Comparison of ENCODE assay signal across 26 cellular contexts in genomic region chr21:41745971-41746743, GRCh38. TPM values are rescaled to one million over a fixed set of nuclear protein-coding genes. Genes with fewer than 3 reads are reported as not detected.
DNase-seq lines count a peak whose midpoint lies in the region; ATAC-seq and TF ChIP-seq lines count a peak whose summit lies in the region.
"Had no signal": no experiment of that assay in that cellular context is flagged by ENCODE, and none has a peak within 500 bp of the region (broad histone marks: within the 10 kb centered on the region; RNA-seq: fewer than 3 reads in every experiment).

No MANE protein-coding gene starts in this region.

- no peak overlapping the region for H3K27ac ChIP-seq in WERI-Rb-1
- H3K27ac ChIP-seq: A549, GM23248 had no signal

- no peaks in the 10 kb centered on the region for H3K9me2 ChIP-seq in Loucy (replicated peaks; ENCODE audit: low read depth, low read length)
- H3K9me2 ChIP-seq: SK-N-SH had no signal

- no peak overlapping the region for H3K4me2 ChIP-seq in Loucy (ENCODE audit: low read depth, low read length, poor library complexity, severe bottlenecking)
- H3K4me2 ChIP-seq: A549, SK-N-SH had no signal

- TF ChIP-seq CTCF in Loucy (conservative IDR thresholded peaks at IDR 0.05; ENCODE audit: low read length) = 0 out of 2 replicates have a peak, but pooled peaks have one; percentile 16
- peak; percentile 37 for TF ChIP-seq CTCF in WERI-Rb-1 (IDR thresholded peaks at IDR 0.05; ENCODE audit: low read depth, low read length)

- no peak overlapping the region for H3K9ac ChIP-seq in Loucy (ENCODE audit: low read depth, low read length, poor library complexity, severe bottlenecking)
- H3K9ac ChIP-seq: GM23248, SK-N-SH had no signal

- peaks cover 2% of the 10 kb centered on the region for H3K4me1 ChIP-seq in Loucy (ENCODE audit: insufficient read depth, low read length, poor library complexity, severe bottlenecking)

- H3K36me3 ChIP-seq in Loucy (ENCODE audit: insufficient read depth, low read length) = no peaks in the 10 kb centered on the region
- peaks cover 37% of the 10 kb centered on the region for H3K36me3 ChIP-seq in WERI-Rb-1

- peak; percentile 27 for DNase-seq in COLO668 (lab: John Stamatoyannopoulos, UW; ENCODE audit: unreplicated experiment)
- DNase-seq in WERI-Rb-1 = no peak
- DNase-seq in iPS-NIHi7 (ENCODE audit: extremely low spot score) = peak; percentile 64
- no peak for DNase-seq in ureter (ENCODE audit: low spot score)
- DNase-seq: Calu3; CD4-positive, CD25-positive, alpha-beta regulatory T cell; DMS79; GM23248; HFFc6; IMR-90; NCI-H1417; NCI-H2029; NCI-H2171; NCI-H446; NCI-H69; NK-92 treated with Interleukin-12 subunit alpha and Interleukin-12 subunit beta, amount 100 ng/mL, for 24 hours; SHP77; SK-N-SH; T-helper 1 cell had no signal

- no peaks in the 10 kb centered on the region for H4K20me1 ChIP-seq in Loucy (ENCODE audit: insufficient read depth, low read length, poor library complexity, severe bottlenecking)

- H3K79me2 ChIP-seq in Loucy (ENCODE audit: insufficient read depth, low read length) = no peaks in the 10 kb centered on the region

- H3K27me3 ChIP-seq in Loucy (ENCODE audit: insufficient read depth, low read length, poor library complexity, severe bottlenecking) = no peaks in the 10 kb centered on the region
- H3K27me3 ChIP-seq in WERI-Rb-1 (ENCODE audit: insufficient read depth, low read depth, severe bottlenecking) = no peaks in the 10 kb centered on the region

- H3K4me3 ChIP-seq in Loucy (ENCODE audit: low read length, poor library complexity, severe bottlenecking) (no peak overlapping the region), WERI-Rb-1 (ENCODE audit: low read depth, low read length) (no peak overlapping the region)
- H3K4me3 ChIP-seq: A549, GM23248 had no signal

- no peak for ATAC-seq in HG03196 (IDR thresholded peaks at IDR 0.05; ENCODE audit: unreplicated experiment)
- ATAC-seq in GM21619 (IDR thresholded peaks at IDR 0.05; ENCODE audit: unreplicated experiment) = no peak
- no peak for ATAC-seq in HG03354 (IDR thresholded peaks at IDR 0.05; ENCODE audit: poor library complexity, severe bottlenecking, unreplicated experiment)
- ATAC-seq: A549 had no signal

- H2AFZ ChIP-seq in Loucy (ENCODE audit: low read length) = no peak overlapping the region
- H2AFZ ChIP-seq: GM23248 had no signal

- H3K9me3 ChIP-seq in Loucy (ENCODE audit: insufficient read depth, low read depth, low read length) (no peaks in the 10 kb centered on the region), WERI-Rb-1 (ENCODE audit: severe bottlenecking) (no peaks in the 10 kb centered on the region)
- H3K9me3 ChIP-seq: A549, SK-N-SH had no signal

- no peaks in the 10 kb centered on the region for H3F3A ChIP-seq in Loucy (ENCODE audit: low read depth)

RNA-seq across cellular contexts. Expression of gene RIPK4, which starts 20.7 kb away (rescaled TPM):
- total RNA-seq in ureter = 34.3 TPM
- total RNA-seq: G401, LHCN-M2 had no signal

Comparison
In these comparisons a context has a peak if more than half of its experiments do, and no peak if none do; other contexts are left out.
1. DNase-seq: peak in COLO668 (single experiment) and iPS-NIHi7 (single experiment); none in WERI-Rb-1 (single experiment) and ureter (single experiment).